21 cellular contexts compared by ENCODE assay signal in the genomic region with DNA sequence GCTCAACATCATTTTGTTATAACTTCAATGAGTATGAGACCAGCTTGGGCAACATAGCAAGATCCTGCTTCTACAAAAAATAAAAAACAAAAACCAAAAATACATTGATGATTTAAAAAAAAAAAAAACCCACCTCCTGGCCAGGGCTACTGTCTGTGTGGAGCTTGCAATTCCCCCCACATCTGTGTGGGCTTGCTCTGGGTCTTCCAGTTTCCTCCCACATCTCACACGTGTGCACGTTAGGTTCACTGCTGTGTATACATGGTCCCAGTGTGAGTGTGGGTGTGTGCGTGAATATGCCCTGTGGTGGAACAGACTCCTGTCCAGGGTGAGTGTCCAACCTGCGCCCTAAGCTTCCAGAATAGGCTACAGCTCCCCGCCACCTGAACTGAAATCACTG.
"Had no signal": no experiment of that assay in that cellular context is flagged by ENCODE, and none has a peak within 500 bp of the region (broad histone marks: within the 10 kb centered on the region; RNA-seq: fewer than 3 reads in every experiment).

No MANE protein-coding gene starts in this region.

- H3K27me3 ChIP-seq: colonic mucosa, esophagus squamous epithelium, gastrocnemius medialis, heart right ventricle, left lung had no signal

- H3K4me1 ChIP-seq: colonic mucosa, esophagus squamous epithelium, gastrocnemius medialis, lower lobe of right lung had no signal

- H3K9me3 ChIP-seq: colonic mucosa, esophagus squamous epithelium, gastrocnemius medialis, heart right ventricle, left lung, lower lobe of right lung had no signal

- H3K36me3 ChIP-seq: colonic mucosa had no signal

- H3K27ac ChIP-seq: colonic mucosa, epithelial cell of prostate, esophagus squamous epithelium, gastrocnemius medialis, heart right ventricle, left lung, lower lobe of right lung had no signal

- DNase-seq: colonic mucosa; cortex of kidney; effector CD8-positive, alpha-beta T cell; effector memory CD8-positive, alpha-beta T cell; endodermal cell; erythroblast; esophagus squamous epithelium; foreskin fibroblast; foreskin melanocyte; gastrocnemius medialis; glutamatergic neuron; head of caudate nucleus; heart right ventricle; left cardiac atrium; left lung; left ventricle myocardium superior; lower lobe of right lung; mesenchymal stem cell had no signal

- H3K4me3 ChIP-seq: colonic mucosa, esophagus squamous epithelium, gastrocnemius medialis, heart right ventricle, left lung, lower lobe of right lung had no signal

- FAIRE-seq: islet of Langerhans, keratinocyte had no signal
